1 cellular context compared by ENCODE assay signal in genomic region chr6:2865270-2866182, GRCh38.
TF ChIP-seq lines count a peak whose summit lies in the region.

No MANE protein-coding gene starts in this region.

TF ChIP-seq in K562, 482 proteins besides CTCF, POLR2A, EP300 and RAD21 (continued from another document):
- TF ChIP-seq ZNF644 (tag; IDR thresholded peaks at IDR 0.05; ENCODE audit: low read depth) (no peak), YBX1 (IDR thresholded peaks at IDR 0.05) (no peak), NONO (IDR thresholded peaks at IDR 0.05; ENCODE audit: low read depth in 2 of 2, low read length in 1 of 2) (no peak), RHOXF2B (CRISPR knock-in tag; conservative IDR thresholded peaks at IDR 0.05) (no peak), PTRF (tag; IDR thresholded peaks at IDR 0.05) (no peak), SREBF2 (CRISPR knock-in tag; IDR thresholded peaks at IDR 0.05) (no peak), CBX8 (IDR thresholded peaks at IDR 0.05; ENCODE audit: borderline replicate concordance, extremely low read depth, low read depth, low read length, poor library complexity, severe bottlenecking) (no peak), BCL6 (CRISPR knock-in tag; IDR thresholded peaks at IDR 0.05) (no peak), RBM25 (IDR thresholded peaks at IDR 0.05; ENCODE audit: low read depth, low read length, severe bottlenecking) (no peak), THRB (CRISPR knock-in tag; conservative IDR thresholded peaks at IDR 0.05) (no peak), CHD2 (IDR thresholded peaks at IDR 0.05; ENCODE audit: low read depth, low read length) (no peak), ZBTB7A (IDR thresholded peaks at IDR 0.05; ENCODE audit: borderline replicate concordance, control insufficient read depth, low read depth, low read length) (no peak), ARID3B (CRISPR knock-in tag; IDR thresholded peaks at IDR 0.05; ENCODE audit: borderline replicate concordance) (no peak), DACH1 (IDR thresholded peaks at IDR 0.05; ENCODE audit: partially characterized antibody) (no peak), ZNF431 (CRISPR knock-in tag; IDR thresholded peaks at IDR 0.05) (no peak)
